In the genomic region with DNA sequence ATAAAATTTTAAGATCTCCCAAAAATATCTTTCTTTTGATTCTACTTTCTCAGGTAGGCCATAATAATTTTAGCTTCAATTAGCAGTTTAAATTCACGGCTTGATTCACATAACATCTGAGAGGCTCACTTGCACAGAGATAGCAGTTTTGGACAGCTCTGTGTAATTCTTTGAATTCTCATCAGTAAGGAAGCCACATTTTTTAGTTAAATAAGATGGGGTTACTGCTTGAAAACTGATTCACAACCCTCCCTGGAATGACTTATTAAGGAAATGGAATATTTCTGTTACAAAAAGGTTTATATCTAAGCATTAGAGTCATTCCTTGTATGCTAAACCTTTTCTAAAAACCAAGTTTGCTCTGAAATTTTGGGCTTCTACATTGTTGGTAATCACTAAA, we compare ENCODE assay signal across 18 cellular contexts.
"Had no signal": no experiment of that assay in that cellular context is flagged by ENCODE, and none has a peak within 500 bp of the region (broad histone marks: within the 10 kb centered on the region; RNA-seq: fewer than 3 reads in every experiment).

No MANE protein-coding gene starts in this region.

- ATAC-seq: T-cell had no signal

- H3K9me3 ChIP-seq: SK-N-SH had no signal

- H3K27ac ChIP-seq: HL-60 had no signal

- DNase-seq: KBM-7, MV-4-11, NCI-H1048, NCI-H1105, NCI-H1436 treated with DMSO at 0.1 percent for 48 hours, NCI-H1694, NCI-H187 treated with DMSO at 0.1 percent for 48 hours, NCI-H2029 treated with DMSO at 0.1 percent for 48 hours, NCI-H345, NCI-H446 treated with DMSO at 0.1 percent for 48 hours, NCI-H510A treated with DMSO at 0.1 percent for 48 hours, NCI-H526 treated with DMSO at 0.1 percent for 48 hours, Right ventricle myocardium superior, RPMI8226, SK-N-SH, SW 1271, T-cell had no signal

- H3K9ac ChIP-seq: SK-N-SH had no signal

- H3K4me2 ChIP-seq: SK-N-SH had no signal
